8 cellular contexts compared by ENCODE assay signal in genomic region chr10:42367532-42368230, GRCh38.
DNase-seq lines count a peak whose midpoint lies in the region; ATAC-seq and TF ChIP-seq lines count a peak whose summit lies in the region.

No MANE protein-coding gene starts in this region.

- H3K27me3 ChIP-seq in SJSA1 (replicated peaks) (no peaks in the 10 kb centered on the region), thoracic aorta (replicated peaks; ENCODE audit: insufficient read depth) (no peaks in the 10 kb centered on the region)

- peak; percentile 100 for ATAC-seq in HG03159 (IDR thresholded peaks at IDR 0.05; ENCODE audit: unreplicated experiment)
- peak; percentile 65 for ATAC-seq in thoracic aorta (ENCODE audit: insufficient number of reproducible peaks, low FRiP score, low read depth)

- DNase-seq in activated T-cell treated with anti-CD3 and anti-CD28 coated beads for 48 hours (ENCODE audit: low read depth) (peak; percentile 6), activated T-cell treated with anti-CD3 and anti-CD28 coated beads for 4 hours (no peak), SJSA1 (ENCODE audit: low read depth in 1 of 2, low spot score in 2 of 2) (peak; percentile 78 to 89), epithelial cell of prostate (ENCODE audit: low read depth, low spot score) (peak; percentile 84), midbrain (lab: John Stamatoyannopoulos, UW) (peak; percentile 88), thoracic aorta (ENCODE audit: low spot score) (peak; percentile 67), endothelial cell (ENCODE audit: low spot score) (no peak)

- peaks cover 8% of the 10 kb centered on the region for H3K36me3 ChIP-seq in SJSA1
- no peaks in the 10 kb centered on the region for H3K36me3 ChIP-seq in thoracic aorta

- peaks cover 8% of the 10 kb centered on the region for H3K9me3 ChIP-seq in SJSA1 (replicated peaks)
- no peaks in the 10 kb centered on the region for H3K9me3 ChIP-seq in thoracic aorta

- H3K4me1 ChIP-seq in SJSA1 (replicated peaks) (no peaks in the 10 kb centered on the region), thoracic aorta (ENCODE audit: control insufficient read depth in 1 of 2, low read depth in 2 of 2) (no peaks in the 10 kb centered on the region)

- no peak overlapping the region for H3K27ac Mint-ChIP-seq in endothelial cell (ENCODE audit: unreplicated experiment)

- H3K4me3 ChIP-seq in SJSA1 (peak overlapping the region; percentile 62), thoracic aorta (peak overlapping the region; percentile 87)

- H3K27ac ChIP-seq in SJSA1 (peak overlapping the region; percentile 37; the same call in 1 of the 2 replicates), epithelial cell of prostate (no peak overlapping the region), thoracic aorta (no peak overlapping the region)

- no peak overlapping the region for H3K4me3 Mint-ChIP-seq in endothelial cell (ENCODE audit: unreplicated experiment)

- H3K4me1 Mint-ChIP-seq in endothelial cell (ENCODE audit: unreplicated experiment), result no peaks in the 10 kb centered on the region

- TF ChIP-seq CTCF in thoracic aorta (IDR thresholded peaks at IDR 0.05), result no peak
- no peak for TF ChIP-seq CTCF in endothelial cell (IDR thresholded peaks at IDR 0.05; ENCODE audit: unreplicated experiment)

- peaks cover 3% of the 10 kb centered on the region for H3K27me3 Mint-ChIP-seq in endothelial cell (ENCODE audit: unreplicated experiment)

- H3K9me3 Mint-ChIP-seq in endothelial cell (ENCODE audit: unreplicated experiment), result peaks cover 37% of the 10 kb centered on the region

- peaks cover 6% of the 10 kb centered on the region for H3K36me3 Mint-ChIP-seq in endothelial cell (ENCODE audit: low read depth, unreplicated experiment)

Comparison
In these comparisons a context has a peak if more than half of its experiments do, and no peak if none do; other contexts are left out.
1. DNase-seq: peak in activated T-cell treated with anti-CD3 and anti-CD28 coated beads for 48 hours (single experiment), SJSA1 (2 of 2), epithelial cell of prostate (single experiment), midbrain (single experiment) and thoracic aorta (single experiment); none in activated T-cell treated with anti-CD3 and anti-CD28 coated beads for 4 hours (single experiment) and endothelial cell (single experiment).